ENCODE assay signal across 10 cellular contexts in genomic region chr12:12533238-12533829, GRCh38. TPM values are rescaled to one million over a fixed set of nuclear protein-coding genes. Genes with fewer than 3 reads are reported as not detected.
DNase-seq lines count a peak whose midpoint lies in the region; ATAC-seq and TF ChIP-seq lines count a peak whose summit lies in the region.
"Had no signal": no experiment of that assay in that cellular context is flagged by ENCODE, and none has a peak within 500 bp of the region (broad histone marks: within the 10 kb centered on the region; RNA-seq: fewer than 3 reads in every experiment).

No MANE protein-coding gene starts in this region.

- no peak for ATAC-seq in CD4-positive, alpha-beta T cell (ENCODE audit: poor library complexity)
- ATAC-seq in HG03045 (IDR thresholded peaks at IDR 0.05; ENCODE audit: unreplicated experiment), result no peak

- TF ChIP-seq CTCF in CD4-positive, alpha-beta T cell (IDR thresholded peaks at IDR 0.05), result no peak
- TF ChIP-seq CTCF in vagina (IDR thresholded peaks at IDR 0.05), result no peak

- H3K36me3 ChIP-seq in muscle layer of colon (ENCODE audit: insufficient read depth, low read length), result no peaks in the 10 kb centered on the region
- no peaks in the 10 kb centered on the region for H3K36me3 ChIP-seq in vagina

- peak overlapping the region; percentile 45 for H3K27ac Mint-ChIP-seq in CD4-positive, alpha-beta T cell

- peaks cover 17% of the 10 kb centered on the region for H3K4me1 ChIP-seq in muscle layer of colon (ENCODE audit: insufficient read depth, low read length)
- peaks cover 27% of the 10 kb centered on the region for H3K4me1 ChIP-seq in vagina

- POLR2A ChIA-PET in CD4-positive, alpha-beta T cell (lab: Charles Lee), result interaction anchor here (0.5 to 1.1 kb wide), 3 partner anchors 9 to 67 kb away, joined by 3 to 4 read pairs (median 3); no protein-coding TSS in a partner anchor

- DNase-seq in CD4-positive, alpha-beta T cell, result no peak
- DNase-seq in NCI-H345 (lab: John Stamatoyannopoulos, UW) (peak; percentile 28), cerebellum (ENCODE audit: low spot score) (peak; percentile 19), vagina (ENCODE audit: extremely low spot score in 2 of 2) (no peak), NCI-H82 (lab: John Stamatoyannopoulos, UW) (no peak), ACHN (no peak)
- DNase-seq: effector CD4-positive, alpha-beta T cell; EL had no signal

- H3K9ac ChIP-seq in muscle layer of colon (ENCODE audit: low read length), result no peak overlapping the region

- H3K27me3 Mint-ChIP-seq in CD4-positive, alpha-beta T cell, result no peaks in the 10 kb centered on the region

- no peaks in the 10 kb centered on the region for H3K27me3 ChIP-seq in CD4-positive, alpha-beta T cell (ENCODE audit: control insufficient read depth, insufficient read depth, low read length)
- H3K27me3 ChIP-seq in muscle layer of colon (ENCODE audit: control insufficient read depth in 1 of 2, insufficient read depth in 2 of 2, low read length in 2 of 2), result no peaks in the 10 kb centered on the region
- H3K27me3 ChIP-seq in vagina, result no peaks in the 10 kb centered on the region

- intact Hi-C loops in CD4-positive, alpha-beta T cell (cut with DNase I, micrococcal nuclease), result no loop called here
- intact Hi-C loops in vagina (cut with DNase I), result no loop called here

- in situ Hi-C loops in ACHN (cut with HindIII; ENCODE audit: low pct_ligation_motif_present, low pct_unique_long_range_greater_than_20kb, low sequenced_read_pairs), result no loop called here

- H3K36me3 Mint-ChIP-seq in CD4-positive, alpha-beta T cell (ENCODE audit: low read depth), result no peaks in the 10 kb centered on the region

- H3K4me1 Mint-ChIP-seq in CD4-positive, alpha-beta T cell (ENCODE audit: low read depth), result peaks cover 53% of the 10 kb centered on the region

- no peaks in the 10 kb centered on the region for H3K9me3 Mint-ChIP-seq in CD4-positive, alpha-beta T cell

- H3K4me3 Mint-ChIP-seq in CD4-positive, alpha-beta T cell, result no peak overlapping the region

- CTCF ChIA-PET in CD4-positive, alpha-beta T cell (lab: Charles Lee), result interaction anchor here (1.0 kb wide), 1 partner anchor 12 kb away, joined by 3 read pairs; no protein-coding TSS in a partner anchor

- no peak overlapping the region for H3K27ac ChIP-seq in CD4-positive, alpha-beta T cell (ENCODE audit: low read depth, low read length)
- H3K27ac ChIP-seq in muscle layer of colon (ENCODE audit: low read depth, low read length), result peak overlapping the region; percentile 64
- no peak overlapping the region for H3K27ac ChIP-seq in vagina

- H3K9me3 ChIP-seq in CD4-positive, alpha-beta T cell (ENCODE audit: control insufficient read depth, low read length), result no peaks in the 10 kb centered on the region
- H3K9me3 ChIP-seq in muscle layer of colon (ENCODE audit: low read length), result no peaks in the 10 kb centered on the region
- no peaks in the 10 kb centered on the region for H3K9me3 ChIP-seq in vagina

- H3K4me3 ChIP-seq in muscle layer of colon (ENCODE audit: low read depth in 1 of 2, low read length in 2 of 2) (no peak overlapping the region), vagina (no peak overlapping the region)

- TF ChIP-seq POLR2A in vagina (IDR thresholded peaks at IDR 0.05), result no peak

RNA-seq across cellular contexts. Expression of gene DUSP16, which starts 29.3 kb away (rescaled TPM):
- 10 to 100 TPM; 33.3 to 35.6 TPM for total RNA-seq in CD4-positive, alpha-beta T cell
- total RNA-seq in cerebellum (15.9 TPM), vagina (30.9 TPM)

Comparison
In these comparisons a context has a peak if more than half of its experiments do, and no peak if none do; other contexts are left out.
1. DNase-seq: peak in NCI-H345 (single experiment) and cerebellum (single experiment); none in CD4-positive, alpha-beta T cell (0 of 10), vagina (0 of 2), NCI-H82 (single experiment) and ACHN (single experiment).